ENCODE assay signal across 8 cellular contexts in the genomic region with DNA sequence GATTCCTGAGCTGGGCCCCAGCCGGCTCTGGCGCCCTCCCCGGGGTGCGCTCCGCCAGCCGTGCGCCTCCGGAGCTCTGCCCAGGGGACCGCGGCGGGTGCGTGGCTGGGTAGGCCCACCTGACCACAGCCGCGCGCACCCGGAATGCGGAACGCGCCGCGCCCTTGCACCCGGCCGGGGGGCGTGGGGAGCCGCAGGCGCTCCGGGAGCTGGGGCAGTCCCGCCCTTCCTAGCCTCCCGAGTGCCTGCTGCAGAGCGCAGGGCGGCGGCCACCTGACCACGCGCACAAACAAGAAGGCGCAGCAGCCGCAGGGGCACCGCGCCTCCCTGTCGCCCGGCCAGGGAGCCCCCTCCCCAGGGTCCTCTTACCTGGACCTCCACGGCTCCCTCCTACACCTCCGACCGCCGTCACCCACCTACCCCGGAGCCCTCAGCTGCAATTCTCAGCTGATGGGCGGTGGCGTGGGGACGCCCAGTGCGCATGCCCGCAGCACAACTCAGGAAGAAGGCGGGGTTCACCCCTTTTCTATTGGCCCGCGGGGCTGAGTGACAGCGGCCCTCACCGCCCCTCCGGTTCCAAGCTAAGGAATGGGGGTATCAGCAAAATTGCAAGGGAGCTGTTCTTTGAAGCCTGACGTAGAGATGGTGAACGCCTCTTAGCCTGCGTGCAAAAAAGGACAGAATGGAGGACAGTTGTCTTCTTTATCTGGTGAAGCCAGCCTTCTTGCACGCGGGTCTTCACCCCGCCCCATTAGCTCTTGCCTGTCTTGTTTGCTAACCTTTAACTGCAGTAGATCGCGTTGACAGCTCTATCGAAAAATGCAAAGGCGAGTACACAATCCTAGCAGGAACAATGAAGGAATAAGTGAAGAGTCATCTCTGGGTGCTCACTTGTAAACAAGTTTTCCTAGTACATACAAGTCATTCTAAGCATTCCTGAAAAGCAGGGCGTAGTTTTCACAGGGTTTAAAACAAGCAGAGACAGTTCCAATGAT. TPM values are rescaled to one million over a fixed set of nuclear protein-coding genes. Genes with fewer than 3 reads are reported as not detected.
DNase-seq lines count a peak whose midpoint lies in the region; ATAC-seq and TF ChIP-seq lines count a peak whose summit lies in the region.

A gene with protein sequence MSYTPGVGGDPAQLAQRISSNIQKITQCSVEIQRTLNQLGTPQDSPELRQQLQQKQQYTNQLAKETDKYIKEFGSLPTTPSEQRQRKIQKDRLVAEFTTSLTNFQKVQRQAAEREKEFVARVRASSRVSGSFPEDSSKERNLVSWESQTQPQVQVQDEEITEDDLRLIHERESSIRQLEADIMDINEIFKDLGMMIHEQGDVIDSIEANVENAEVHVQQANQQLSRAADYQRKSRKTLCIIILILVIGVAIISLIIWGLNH (minus strand): TSS at position 479 of the 995 bp plus-strand sequence. CDS start 9,586 bp downstream, outside the sequence.

- TF ChIP-seq RAD21 in Ishikawa (IDR thresholded peaks at IDR 0.05; ENCODE audit: low read depth): no peak

- TF ChIP-seq CTCF in Peyer's patch (IDR thresholded peaks at IDR 0.05): no peak

- no peaks in the 10 kb centered on the region for H3K36me3 ChIP-seq in Peyer's patch
- H3K36me3 ChIP-seq in esophagus (ENCODE audit: control insufficient read depth in 2 of 2, insufficient read depth in 2 of 2, low read length in 1 of 2): no peaks in the 10 kb centered on the region
- peaks cover 5% of the 10 kb centered on the region for H3K36me3 ChIP-seq in mucosa of stomach (ENCODE audit: control insufficient read depth, insufficient read depth, low read length)

- H3K27me3 ChIP-seq in Peyer's patch: no peaks in the 10 kb centered on the region
- H3K27me3 ChIP-seq in esophagus (ENCODE audit: control insufficient read depth in 1 of 2, insufficient read depth in 2 of 2, low read length in 2 of 2): no peaks in the 10 kb centered on the region
- no peaks in the 10 kb centered on the region for H3K27me3 ChIP-seq in mucosa of stomach (ENCODE audit: control insufficient read depth, insufficient read depth, low read length)

- H3K27ac ChIP-seq in Peyer's patch (peak within 1 kb of the TSS; percentile 79 to 97 (median 90)), esophagus (ENCODE audit: low read depth in 2 of 2, low read length in 1 of 2) (peak within 1 kb of the TSS; percentile 45 to 88)

- peak; percentile 46; the same call in 1 of the 2 replicates for TF ChIP-seq EP300 in Ishikawa (IDR thresholded peaks at IDR 0.05; ENCODE audit: borderline replicate concordance)

- H3K4me3 ChIP-seq in Peyer's patch: peak within 1 kb of the TSS; percentile 65 to 92 (median 84)
- H3K4me3 ChIP-seq in esophagus (ENCODE audit: low read depth in 1 of 2, low read length in 2 of 2): peak within 1 kb of the TSS; percentile 74 to 88
- H3K4me3 ChIP-seq in mucosa of stomach (ENCODE audit: low read length): peak within 1 kb of the TSS; percentile 71

- peak within 1 kb of the TSS; percentile 78 for H3K9ac ChIP-seq in mucosa of stomach (ENCODE audit: low read length)

- 1% methylated on average over 54 to 67 of the region's 67 CpGs for WGBS in esophagus, 2 donors

- DNase-seq in DMS53 (lab: John Stamatoyannopoulos, UW) (peak; percentile 87), Peyer's patch (peak; percentile 91 to 96 (median 94))
- peak; percentile 91 to 92 for DNase-seq in activated T-cell treated with anti-CD3 and anti-CD28 coated beads, Interleukin-2, amount 50 U/mL, for 48 hours
- DNase-seq in stimulated activated CD8-positive, alpha-beta memory T cell treated with anti-CD3 and anti-CD28 coated beads, Interleukin-4, amount 100 ng/mL, for 48 hours: peak; percentile 91

- peak; percentile 87 for ATAC-seq in GM21619 (IDR thresholded peaks at IDR 0.05; ENCODE audit: unreplicated experiment)

- H3K9me3 ChIP-seq in Peyer's patch: no peaks in the 10 kb centered on the region
- no peaks in the 10 kb centered on the region for H3K9me3 ChIP-seq in esophagus (ENCODE audit: control insufficient read depth in 2 of 2, insufficient read depth in 1 of 2, low read depth in 1 of 2, low read length in 1 of 2)
- H3K9me3 ChIP-seq in mucosa of stomach (ENCODE audit: control insufficient read depth, low read length): no peaks in the 10 kb centered on the region

- TF ChIP-seq POLR2A in Peyer's patch (IDR thresholded peaks at IDR 0.05): peak; percentile 74 to 84

- peaks cover 0 to 27% (median 0%) of the 10 kb centered on the region in 4 donors for H3K4me1 ChIP-seq in Peyer's patch
- peaks cover 0 to under 1% of the 10 kb centered on the region in 2 donors for H3K4me1 ChIP-seq in esophagus (ENCODE audit: control insufficient read depth in 2 of 2, insufficient read depth in 2 of 2, low read length in 1 of 2)
- peaks cover 8% of the 10 kb centered on the region for H3K4me1 ChIP-seq in mucosa of stomach (ENCODE audit: control insufficient read depth, insufficient read depth, low read length)

TF ChIP-seq in Ishikawa, 13 proteins besides CTCF, POLR2A, EP300 and RAD21:
- TF ChIP-seq TAF1 (IDR thresholded peaks at IDR 0.05; ENCODE audit: low read depth): peak; percentile 56
- no peak for TF ChIP-seq YY1 (IDR thresholded peaks at IDR 0.05; ENCODE audit: low read depth)
- TF ChIP-seq, protein P1, sequence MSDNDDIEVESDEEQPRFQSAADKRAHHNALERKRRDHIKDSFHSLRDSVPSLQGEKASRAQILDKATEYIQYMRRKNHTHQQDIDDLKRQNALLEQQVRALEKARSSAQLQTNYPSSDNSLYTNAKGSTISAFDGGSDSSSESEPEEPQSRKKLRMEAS (IDR thresholded peaks at IDR 0.05): peak; percentile 28
- TF ChIP-seq CEBPB (IDR thresholded peaks at IDR 0.05): no peak
- TF ChIP-seq TCF12 (IDR thresholded peaks at IDR 0.05; ENCODE audit: low read depth): peak; percentile 57; the same call in 1 of the 2 replicates
- TF ChIP-seq, protein P2, sequence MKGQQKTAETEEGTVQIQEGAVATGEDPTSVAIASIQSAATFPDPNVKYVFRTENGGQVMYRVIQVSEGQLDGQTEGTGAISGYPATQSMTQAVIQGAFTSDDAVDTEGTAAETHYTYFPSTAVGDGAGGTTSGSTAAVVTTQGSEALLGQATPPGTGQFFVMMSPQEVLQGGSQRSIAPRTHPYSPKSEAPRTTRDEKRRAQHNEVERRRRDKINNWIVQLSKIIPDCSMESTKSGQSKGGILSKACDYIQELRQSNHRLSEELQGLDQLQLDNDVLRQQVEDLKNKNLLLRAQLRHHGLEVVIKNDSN (IDR thresholded peaks at IDR 0.05): peak; percentile 71
- TF ChIP-seq TEAD4 (IDR thresholded peaks at IDR 0.05): peak; percentile 88
- TF ChIP-seq ZBTB7A (IDR thresholded peaks at IDR 0.05; ENCODE audit: low read depth): peak; percentile 21; the same call in 1 of the 2 replicates
- TF ChIP-seq NFIC (IDR thresholded peaks at IDR 0.05): peak; percentile 29; the same call in 1 of the 2 replicates
- TF ChIP-seq CREB1 (IDR thresholded peaks at IDR 0.05; ENCODE audit: low read depth): peak; percentile 17; the same call in 1 of the 2 replicates

RNA-seq across cellular contexts. Expression of the gene that starts here (rescaled TPM):
- 10 to 100 TPM; 31.4 to 65.9 (median 51.9) TPM for total RNA-seq in Peyer's patch
- 10 to 100 TPM in 1 of 2 donors, 1 to 10 TPM in 1; 9.0 to 19.2 TPM for polyA plus RNA-seq in esophagus

Comparison
In these comparisons a context has a peak if more than half of its experiments do, and no peak if none do; other contexts are left out.
1. Peak in every context shown above with its lines: DNase-seq, ATAC-seq, H3K4me3 ChIP-seq and H3K27ac ChIP-seq.